Comparison of ENCODE assay signal across 16 cellular contexts in genomic region chr3:29822051-29822450, GRCh38.
A peak's percentile ranks its signal among the peaks of the same experiment; 100 is the strongest.
DNase-seq lines count a peak whose midpoint lies in the region; ATAC-seq, FAIRE-seq and TF ChIP-seq lines count a peak whose summit lies in the region.
"Had no signal": no experiment of that assay in that cellular context is flagged by ENCODE, and none has a peak within 500 bp of the region (broad histone marks: within the 10 kb centered on the region; RNA-seq: fewer than 3 reads in every experiment).

No MANE protein-coding gene starts in this region.

- H3K79me2 ChIP-seq in DND-41 (ENCODE audit: insufficient read depth, low read length) (no peaks in the 10 kb centered on the region), GM12878 (ENCODE audit: control insufficient read depth, insufficient read depth, low read length) (no peaks in the 10 kb centered on the region)

- H3K27me3 ChIP-seq in DND-41 (ENCODE audit: insufficient read depth, low read length, poor library complexity) (no peaks in the 10 kb centered on the region), GM12878 (replicated peaks in 1 of 2; ENCODE audit: control insufficient read depth in 2 of 2, insufficient read depth in 2 of 2, low read length in 1 of 2) (no peaks in the 10 kb centered on the region), kidney epithelial cell (ENCODE audit: control insufficient read depth, insufficient read depth, low read length) (no peaks in the 10 kb centered on the region)

- no peaks in the 10 kb centered on the region for H4K20me1 ChIP-seq in DND-41 (ENCODE audit: insufficient read depth, low read length)
- no peaks in the 10 kb centered on the region for H4K20me1 ChIP-seq in GM12878 (ENCODE audit: control insufficient read depth, insufficient read depth)

- intact Hi-C loops in GM12878 (cut with micrococcal nuclease; ENCODE audit: unreplicated experiment) = no loop called here

- H3K4me1 ChIP-seq in DND-41 (ENCODE audit: insufficient read depth, low read length) = peaks cover 14% of the 10 kb centered on the region
- no peaks in the 10 kb centered on the region for H3K4me1 ChIP-seq in GM12878 (ENCODE audit: control insufficient read depth, insufficient read depth, low read length)
- H3K4me1 ChIP-seq: lower lobe of right lung had no signal

- H3K36me3 Mint-ChIP-seq in mesothelial cell of epicardium = peaks cover 6% of the 10 kb centered on the region
- H3K36me3 Mint-ChIP-seq: CD4-positive, CD25-positive, alpha-beta regulatory T cell had no signal

- ATAC-seq in DND-41 (ENCODE audit: insufficient read depth, low read depth) (peak; percentile 66), GM12878 (peak; percentile 55), HG02759 (IDR thresholded peaks at IDR 0.05; ENCODE audit: unreplicated experiment) (no peak), HG03159 (IDR thresholded peaks at IDR 0.05; ENCODE audit: unreplicated experiment) (no peak)
- ATAC-seq: lower lobe of right lung; stimulated activated naive CD8-positive, alpha-beta T cell treated with anti-CD3 and anti-CD28 coated beads, Interleukin-15, amount 100 ng/mL, for 72 hours had no signal

- no peak overlapping the region for H3K4me3 Mint-ChIP-seq in mesothelial cell of epicardium
- H3K4me3 Mint-ChIP-seq: brain; CD4-positive, CD25-positive, alpha-beta regulatory T cell; stimulated activated naive CD8-positive, alpha-beta T cell treated with anti-CD3 and anti-CD28 coated beads, Interleukin-15, amount 100 ng/mL, for 72 hours had no signal

- no peaks in the 10 kb centered on the region for H3K27me3 Mint-ChIP-seq in mesothelial cell of epicardium (ENCODE audit: low read depth)
- H3K27me3 Mint-ChIP-seq: brain; CD4-positive, CD25-positive, alpha-beta regulatory T cell; stimulated activated naive CD8-positive, alpha-beta T cell treated with anti-CD3 and anti-CD28 coated beads, Interleukin-15, amount 100 ng/mL, for 72 hours had no signal

- RAD21 ChIA-PET in GM12878 (lab: Charles Lee; ENCODE audit: unreplicated experiment) = no interaction called here

- in situ Hi-C loops in GM12878 (cut with MboI) = no loop called here

- no peak overlapping the region; the same call in 1 of the 2 replicates for H2AFZ ChIP-seq in DND-41 (ENCODE audit: low read depth, low read length)
- H2AFZ ChIP-seq in GM12878 (ENCODE audit: control insufficient read depth, low read depth, low read length) = no peak overlapping the region

- H3K27ac ChIP-seq in DND-41 (ENCODE audit: low read length) (peak overlapping the region; percentile 40), GM12878 (ENCODE audit: control insufficient read depth, insufficient read depth) (no peak overlapping the region)
- H3K27ac ChIP-seq: lower lobe of right lung had no signal

- H3K9me3 ChIP-seq in DND-41 (ENCODE audit: insufficient read depth, low read length, severe bottlenecking) = no peaks in the 10 kb centered on the region
- H3K9me3 ChIP-seq in GM12878 (replicated peaks; ENCODE audit: control insufficient read depth, insufficient read depth, low read length) = no peaks in the 10 kb centered on the region; the same call in 1 of the 3 replicates
- H3K9me3 ChIP-seq: lower lobe of right lung had no signal

- no peaks in the 10 kb centered on the region for H3K4me1 Mint-ChIP-seq in mesothelial cell of epicardium
- H3K4me1 Mint-ChIP-seq: brain; CD4-positive, CD25-positive, alpha-beta regulatory T cell; stimulated activated naive CD8-positive, alpha-beta T cell treated with anti-CD3 and anti-CD28 coated beads, Interleukin-15, amount 100 ng/mL, for 72 hours had no signal

- no peak for TF ChIP-seq CTCF in DND-41 (IDR thresholded peaks at IDR 0.05; ENCODE audit: borderline replicate concordance, extremely low read depth, low read length, poor library complexity, severe bottlenecking)
- no peak for TF ChIP-seq CTCF in GM12878 (IDR thresholded peaks at IDR 0.05 in 2 of 3, conservative IDR thresholded peaks at IDR 0.05 in 1 of 3; ENCODE audit: control insufficient read depth in 2 of 3, extremely low read depth in 1 of 3, insufficient read depth in 1 of 3, low read depth in 3 of 3, low read length in 3 of 3)
- no peak for TF ChIP-seq CTCF in kidney epithelial cell (IDR thresholded peaks at IDR 0.05; ENCODE audit: insufficient read depth, low read length, poor library complexity, severe bottlenecking)
- no peak for TF ChIP-seq CTCF in mesothelial cell of epicardium (IDR thresholded peaks at IDR 0.05; ENCODE audit: unreplicated experiment)

- no peak for TF ChIP-seq POLR2A in GM12878 (IDR thresholded peaks at IDR 0.05; ENCODE audit: low read depth, low read length)

- FAIRE-seq in GM12878 (lab: Jason Lieb, UNC) = peak; percentile 56

- no peak overlapping the region for H3K27ac Mint-ChIP-seq in mesothelial cell of epicardium
- H3K27ac Mint-ChIP-seq: brain; CD4-positive, CD25-positive, alpha-beta regulatory T cell; stimulated activated naive CD8-positive, alpha-beta T cell treated with anti-CD3 and anti-CD28 coated beads, Interleukin-15, amount 100 ng/mL, for 72 hours had no signal

- CTCF ChIA-PET in GM12878 (lab: Yijun Ruan, JAX) = no interaction called here

- no peak for TF ChIP-seq RAD21 in GM12878 (IDR thresholded peaks at IDR 0.05; ENCODE audit: insufficient read depth, low read depth, low read length)

- H3K4me2 ChIP-seq in DND-41 (ENCODE audit: insufficient read depth, low read length) (no peak overlapping the region), GM12878 (ENCODE audit: control insufficient read depth, insufficient read depth) (no peak overlapping the region)

- H3K4me3 ChIP-seq in DND-41 (ENCODE audit: low read depth in 1 of 2, low read length in 2 of 2) = no peak overlapping the region
- H3K4me3 ChIP-seq in Jurkat, Clone E6-1 (ENCODE audit: low read length) = no peak overlapping the region
- no peak overlapping the region for H3K4me3 ChIP-seq in GM12878
- no peak overlapping the region for H3K4me3 ChIP-seq in kidney epithelial cell (ENCODE audit: low read depth, low read length)
- H3K4me3 ChIP-seq: lower lobe of right lung had no signal

- H3K9ac ChIP-seq in DND-41 (ENCODE audit: low read depth, low read length) = no peak overlapping the region
- H3K9ac ChIP-seq in GM12878 (ENCODE audit: control insufficient read depth, insufficient read depth, low read length) = no peak overlapping the region

- no TSS peak for BruUV-seq in GM12878 (replicated peaks; lab: Mats Ljungman, UMichigan)

- no peak for TF ChIP-seq EP300 in GM12878 (IDR thresholded peaks at IDR 0.05; ENCODE audit: borderline replicate concordance in 1 of 2, control insufficient read depth in 1 of 2, low read depth in 2 of 2, low read length in 2 of 2)

- peaks cover 4% of the 10 kb centered on the region for H3K9me3 Mint-ChIP-seq in mesothelial cell of epicardium

- DNase-seq in DND-41 = no peak
- peak; percentile 15 for DNase-seq in Jurkat, Clone E6-1 (ENCODE audit: low read depth, low spot score)
- no peak for DNase-seq in GM12878 (ENCODE audit: low read depth, low spot score)
- peak; percentile 10 for DNase-seq in kidney epithelial cell (ENCODE audit: low read depth)
- DNase-seq in medulla oblongata (ENCODE audit: extremely low spot score) = no peak
- DNase-seq in mesothelial cell of epicardium (ENCODE audit: low spot score in 2 of 2, unreplicated experiment in 2 of 2) = no peak
- DNase-seq: activated effector memory CD4-positive, alpha-beta T cell treated with Interleukin-2 at 50 U/mL for 16 hours; KBM-7; lower lobe of right lung; NCI-H1930; SIG-M5; stimulated activated naive CD8-positive, alpha-beta T cell treated with anti-CD3 and anti-CD28 coated beads, Interleukin-15, amount 100 ng/mL, for 72 hours had no signal

- SMC1A ChIA-PET in GM12878 (lab: Charles Lee; ENCODE audit: uncharacterized antibody, unreplicated experiment) = no interaction called here

- no peaks in the 10 kb centered on the region for H3K36me3 ChIP-seq in DND-41 (ENCODE audit: insufficient read depth, low read length)
- no peaks in the 10 kb centered on the region for H3K36me3 ChIP-seq in GM12878 (ENCODE audit: control insufficient read depth in 2 of 2, insufficient read depth in 2 of 2, low read length in 1 of 2)
- no peaks in the 10 kb centered on the region for H3K36me3 ChIP-seq in kidney epithelial cell (ENCODE audit: control insufficient read depth, insufficient read depth, low read length)
- H3K36me3 ChIP-seq: lower lobe of right lung had no signal

- POLR2A ChIA-PET in GM12878 (lab: Charles Lee) = no interaction called here

TF ChIP-seq in GM12878, 131 proteins besides CTCF, POLR2A, EP300 and RAD21 (continues in another document):
- no peak for TF ChIP-seq MEF2B (IDR thresholded peaks at IDR 0.05; ENCODE audit: partially characterized antibody, poor library complexity, severe bottlenecking)
- TF ChIP-seq MYB (IDR thresholded peaks at IDR 0.05; ENCODE audit: borderline replicate concordance, low read depth, low read length) = no peak
- no peak for TF ChIP-seq NKRF (conservative IDR thresholded peaks at IDR 0.05)
- no peak for TF ChIP-seq ZBED1 (IDR thresholded peaks at IDR 0.05; ENCODE audit: borderline replicate concordance)
- TF ChIP-seq USF1 (IDR thresholded peaks at IDR 0.05; ENCODE audit: borderline replicate concordance, extremely low read length, insufficient read depth, low read depth, low read length) = no peak

Comparison
In these comparisons a context has a peak if more than half of its experiments do, and no peak if none do; other contexts are left out.
1. ATAC-seq: peak in DND-41 (single experiment) and GM12878 (single experiment); none in HG02759 (single experiment) and HG03159 (single experiment).
2. DNase-seq: peak in Jurkat, Clone E6-1 (single experiment) and kidney epithelial cell (single experiment); none in DND-41 (single experiment), GM12878 (single experiment), medulla oblongata (single experiment) and mesothelial cell of epicardium (0 of 2).